Comparison of ENCODE assay signal across 9 cellular contexts in the genomic region with DNA sequence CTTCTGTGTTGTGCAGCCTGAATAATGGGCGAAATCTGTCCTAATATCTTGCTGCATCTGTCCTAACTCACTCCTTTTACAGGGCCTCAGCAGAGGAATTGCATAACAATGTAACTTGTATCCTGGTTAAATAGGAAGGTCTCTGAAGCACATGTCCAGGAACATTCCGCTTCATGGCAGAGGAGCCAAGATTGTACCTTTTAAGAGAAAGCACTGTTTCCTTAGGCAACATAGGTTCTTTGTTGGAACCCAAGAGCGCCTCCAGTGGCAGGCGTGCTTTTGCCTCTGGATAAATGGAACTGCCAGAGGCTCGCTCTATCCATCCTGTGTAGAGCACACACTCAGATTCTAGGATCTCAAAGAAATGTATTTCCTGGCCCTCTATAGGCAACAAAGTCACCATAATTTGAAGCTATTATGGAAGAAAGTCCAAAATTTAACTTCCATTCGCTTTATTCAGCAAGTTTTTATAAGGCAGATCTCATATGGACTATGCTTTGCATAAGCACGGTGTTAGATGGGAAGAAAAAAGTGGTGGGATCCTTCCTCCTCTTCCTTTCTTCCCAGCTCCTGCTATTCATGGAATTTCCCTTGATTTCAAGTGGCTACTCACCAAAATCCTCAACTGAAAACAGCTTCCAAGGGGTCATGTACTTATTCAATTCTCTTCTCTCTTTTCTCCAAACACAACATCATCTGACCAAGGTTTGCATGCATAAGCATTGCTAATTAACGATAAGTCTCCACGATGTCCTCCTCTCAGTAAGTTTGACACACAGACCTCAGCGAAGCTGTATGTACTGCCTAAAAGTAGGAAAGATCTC. TPM values are rescaled to one million over a fixed set of nuclear protein-coding genes. Genes with fewer than 3 reads are reported as not detected.
A peak's percentile ranks its signal among the peaks of the same experiment; 100 is the strongest.
DNase-seq lines count a peak whose midpoint lies in the region; ATAC-seq and TF ChIP-seq lines count a peak whose summit lies in the region.
"Had no signal": no experiment of that assay in that cellular context is flagged by ENCODE, and none has a peak within 500 bp of the region (broad histone marks: within the 10 kb centered on the region; RNA-seq: fewer than 3 reads in every experiment).

A gene with protein sequence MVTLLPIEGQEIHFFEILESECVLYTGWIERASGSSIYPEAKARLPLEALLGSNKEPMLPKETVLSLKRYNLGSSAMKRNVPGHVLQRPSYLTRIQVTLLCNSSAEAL (minus strand): TSS at position 696 of the 824 bp plus-strand sequence. CDS start 293 bp downstream, at position 403.

- no peak within 1 kb of the TSS for H3K4me3 Mint-ChIP-seq in activated T-cell treated with anti-CD3 and anti-CD28 coated beads, Interleukin-2, amount 50 U/mL, for 72 hours
- no peak within 1 kb of the TSS for H3K4me3 Mint-ChIP-seq in activated naive CD8-positive, alpha-beta T cell treated with anti-CD3 and anti-CD28 coated beads for 36 hours

- peaks cover 5% of the 10 kb centered on the region for H3K27me3 Mint-ChIP-seq in activated T-cell treated with anti-CD3 and anti-CD28 coated beads, Interleukin-2, amount 50 U/mL, for 72 hours (ENCODE audit: low read depth)
- H3K27me3 Mint-ChIP-seq in activated naive CD8-positive, alpha-beta T cell treated with anti-CD3 and anti-CD28 coated beads for 36 hours = peaks cover 10% of the 10 kb centered on the region

- 67 to 69% methylated on average over 10 of the region's 10 CpGs for WGBS in aorta, 2 donors

- H3K4me1 ChIP-seq in aorta (ENCODE audit: control insufficient read depth in 1 of 2, insufficient read depth in 2 of 2, low read length in 2 of 2) = peaks cover 2 to 11% of the 10 kb centered on the region in 2 donors

- no peaks in the 10 kb centered on the region for H3K27me3 ChIP-seq in aorta (ENCODE audit: control insufficient read depth in 1 of 2, insufficient read depth in 2 of 2, low read length in 1 of 2)

- H3K36me3 Mint-ChIP-seq in activated T-cell treated with anti-CD3 and anti-CD28 coated beads, Interleukin-2, amount 50 U/mL, for 72 hours (ENCODE audit: insufficient read depth in 2 of 2) = no peaks in the 10 kb centered on the region
- H3K36me3 Mint-ChIP-seq in activated naive CD8-positive, alpha-beta T cell treated with anti-CD3 and anti-CD28 coated beads for 36 hours = no peaks in the 10 kb centered on the region

- H3K4me1 Mint-ChIP-seq in activated T-cell treated with anti-CD3 and anti-CD28 coated beads, Interleukin-2, amount 50 U/mL, for 72 hours (ENCODE audit: low read depth) = no peaks in the 10 kb centered on the region
- no peaks in the 10 kb centered on the region for H3K4me1 Mint-ChIP-seq in activated naive CD8-positive, alpha-beta T cell treated with anti-CD3 and anti-CD28 coated beads for 36 hours

- H3K36me3 ChIP-seq in aorta (ENCODE audit: control insufficient read depth in 1 of 2, insufficient read depth in 2 of 2, low read length in 1 of 2) = no peaks in the 10 kb centered on the region

- H3K9me3 ChIP-seq in aorta (ENCODE audit: control insufficient read depth, low read length) = no peaks in the 10 kb centered on the region

- intact Hi-C loops in aorta (cut with DNase I) = no loop called here

- no peak within 1 kb of the TSS for H3K27ac Mint-ChIP-seq in activated T-cell treated with anti-CD3 and anti-CD28 coated beads, Interleukin-2, amount 50 U/mL, for 72 hours
- no peak within 1 kb of the TSS for H3K27ac Mint-ChIP-seq in activated naive CD8-positive, alpha-beta T cell treated with anti-CD3 and anti-CD28 coated beads for 36 hours

- peak within 1 kb of the TSS in 1 of 2 donors; percentile 68 for H3K27ac ChIP-seq in aorta (ENCODE audit: low read depth in 1 of 2, low read length in 2 of 2)

- TF ChIP-seq CTCF in fibroblast of the aortic adventitia (IDR thresholded peaks at IDR 0.05; ENCODE audit: insufficient read depth, low read length) = peak; percentile 63
- peak; percentile 77 for TF ChIP-seq CTCF in retinal pigment epithelial cell (conservative IDR thresholded peaks at IDR 0.05; ENCODE audit: low read depth, low read length)

- H3K4me3 ChIP-seq in fibroblast of the aortic adventitia (ENCODE audit: low read depth, low read length) = no peak within 1 kb of the TSS
- no peak within 1 kb of the TSS for H3K4me3 ChIP-seq in retinal pigment epithelial cell (ENCODE audit: low read length)
- no peak within 1 kb of the TSS for H3K4me3 ChIP-seq in aorta (ENCODE audit: low read length in 2 of 2)

- ATAC-seq in activated T-cell treated with anti-CD3 and anti-CD28 coated beads, Interleukin-2, amount 50 U/mL, for 72 hours (replicated peaks in 1 of 2) = no peak
- ATAC-seq in aorta (ENCODE audit: low FRiP score) = no peak

- no peaks in the 10 kb centered on the region for H3K9me3 Mint-ChIP-seq in activated T-cell treated with anti-CD3 and anti-CD28 coated beads, Interleukin-2, amount 50 U/mL, for 72 hours
- H3K9me3 Mint-ChIP-seq in activated naive CD8-positive, alpha-beta T cell treated with anti-CD3 and anti-CD28 coated beads for 36 hours = no peaks in the 10 kb centered on the region

- DNase-seq in ELR (ENCODE audit: low read depth) (peak; percentile 43), OCI-M1 (lab: John Stamatoyannopoulos, UW) (peak; percentile 62), fibroblast of the aortic adventitia (ENCODE audit: low read depth) (peak; percentile 63), retinal pigment epithelial cell (ENCODE audit: low read depth) (no peak), hepatic stellate cell (ENCODE audit: low spot score) (no peak), aorta (no peak)
- DNase-seq in activated T-cell treated with anti-CD3 and anti-CD28 coated beads, Interleukin-2, amount 50 U/mL, for 72 hours = no peak
- no peak for DNase-seq in activated naive CD8-positive, alpha-beta T cell treated with anti-CD3 and anti-CD28 coated beads for 36 hours
- DNase-seq: stimulated activated CD4-positive, alpha-beta T cell treated with anti-CD3 and anti-CD28 coated beads, Interleukin-4, amount 100 ng/mL, for 4 hours had no signal

RNA-seq across cellular contexts. Expression of the gene that starts here (rescaled TPM):
- 2.1 and 30.6 TPM in 2 replicates for total RNA-seq in fibroblast of the aortic adventitia (ENCODE audit: low replicate concordance)
- total RNA-seq in activated T-cell treated with anti-CD3 and anti-CD28 coated beads, Interleukin-2, amount 50 U/mL, for 72 hours = not detected
- not detected for total RNA-seq in activated naive CD8-positive, alpha-beta T cell treated with anti-CD3 and anti-CD28 coated beads for 36 hours
- 10 to 100 TPM in 1 of 2 donors, 1 to 10 TPM in 1; 9.7 to 19.0 TPM for total RNA-seq in aorta
- polyA plus RNA-seq in aorta = under 1 TPM in 1 of 2 donors, not detected in 1; 0.43 TPM

Comparison
In these comparisons a context has a peak if more than half of its experiments do, and no peak if none do; other contexts are left out.
1. DNase-seq: peak in ELR (single experiment), OCI-M1 (single experiment) and fibroblast of the aortic adventitia (single experiment); none in retinal pigment epithelial cell (single experiment), hepatic stellate cell (single experiment), activated T-cell treated with anti-CD3 and anti-CD28 coated beads, Interleukin-2, amount 50 U/mL, for 72 hours (0 of 2), activated naive CD8-positive, alpha-beta T cell treated with anti-CD3 and anti-CD28 coated beads for 36 hours (single experiment) and aorta (0 of 2).